ENCODE assay signal across 27 cellular contexts in the genomic region with DNA sequence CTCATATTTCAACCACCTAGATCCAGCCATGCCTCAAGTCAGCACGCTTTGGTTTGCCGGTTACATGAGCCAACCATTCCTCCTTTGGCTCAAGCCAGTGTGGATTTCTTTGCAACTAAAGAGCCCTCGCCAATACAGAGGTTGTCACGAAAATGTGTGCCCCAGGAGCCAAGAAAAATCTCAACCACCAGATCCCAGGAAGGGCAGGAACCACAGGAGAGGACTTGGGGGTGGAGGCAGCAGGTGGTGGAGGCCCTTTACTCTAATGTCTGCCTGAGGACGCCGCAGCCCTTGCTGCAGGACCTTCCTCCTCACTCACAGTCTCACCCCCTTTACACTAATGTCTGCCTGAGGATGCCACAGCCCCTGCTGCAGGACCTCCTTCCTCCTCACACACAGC.
DNase-seq lines count a peak whose midpoint lies in the region; ATAC-seq, FAIRE-seq and TF ChIP-seq lines count a peak whose summit lies in the region.
"Had no signal": no experiment of that assay in that cellular context is flagged by ENCODE, and none has a peak within 500 bp of the region (broad histone marks: within the 10 kb centered on the region; RNA-seq: fewer than 3 reads in every experiment).

No MANE protein-coding gene starts in this region.

- H2BK15ac ChIP-seq in neuronal stem cell (ENCODE audit: low read length), result no peak overlapping the region

- no CpG with 5 or more reads among the region's 6 CpGs for WGBS in neuronal stem cell (ENCODE audit: extremely low coverage in 2 of 2, insufficient read length in 2 of 2, insufficient replicate concordance in 1 of 2), 2 donors
- WGBS in pancreas, 2 donors, result 76 to 83% methylated on average over 6 of the region's 6 CpGs

- no peak for FAIRE-seq in pancreas (lab: Jason Lieb, UNC)
- FAIRE-seq: A204.1, GM12878, GM12892, GM18507 had no signal

- peak overlapping the region; percentile 15 for H2AK5ac ChIP-seq in neuronal stem cell (ENCODE audit: low read depth, low read length)

- no peak overlapping the region for H3K4me2 ChIP-seq in neuronal stem cell (ENCODE audit: insufficient read depth, low read length, poor library complexity, severe bottlenecking)
- H3K4me2 ChIP-seq: BLaER1 had no signal

- H3K18ac ChIP-seq in neuronal stem cell (ENCODE audit: low read length), result no peak overlapping the region

- no peak overlapping the region for H4K91ac ChIP-seq in neuronal stem cell (ENCODE audit: low read depth, low read length, poor library complexity)

- no peak overlapping the region for H3K14ac ChIP-seq in neuronal stem cell (ENCODE audit: low read length)

- H2BK5ac ChIP-seq in neuronal stem cell (ENCODE audit: low read length), result no peak overlapping the region

- no peak for ATAC-seq in RWPE2 (ENCODE audit: low read depth)
- ATAC-seq in SK-N-SH treated with all-trans-retinoic acid at 6 μM for 48 hours, result no peak
- no peak for ATAC-seq in pancreas
- no peak for ATAC-seq in HG03565 (IDR thresholded peaks at IDR 0.05; ENCODE audit: unreplicated experiment)
- ATAC-seq: GM12878 had no signal

- no peaks in the 10 kb centered on the region for H3K79me1 ChIP-seq in neuronal stem cell (ENCODE audit: low read depth, low read length)

- no peak overlapping the region for H4K8ac ChIP-seq in neuronal stem cell (ENCODE audit: low read depth, low read length)

- peak; percentile 47 for DNase-seq in cardiac septum (ENCODE audit: low spot score)
- DNase-seq in right atrium auricular region (ENCODE audit: low spot score), result no peak
- DNase-seq in RWPE2 (ENCODE audit: low spot score), result peak; percentile 49
- no peak for DNase-seq in neuronal stem cell (ENCODE audit: low spot score)
- no peak for DNase-seq in pancreas
- DNase-seq: 8988T; ACHN; BE2C; C1 segment of cervical spinal cord; CD4-positive, alpha-beta memory T cell; CD4-positive, CD25-positive, alpha-beta regulatory T cell; CD8-positive, alpha-beta memory T cell; COR-L47; DMS 273 treated with DMSO at 0.1 percent for 48 hours; DMS153; DMS53; DMS79; DND-41; EL; GDM1 had no signal

- no peak overlapping the region for H3K4ac ChIP-seq in neuronal stem cell (ENCODE audit: low read length)

- no peak overlapping the region for H2BK12ac ChIP-seq in neuronal stem cell (ENCODE audit: low read length)

- H3K9ac ChIP-seq in neuronal stem cell (ENCODE audit: low read depth, low read length, poor library complexity), result no peak overlapping the region
- H3K9ac ChIP-seq: BLaER1 had no signal

- intact Hi-C loops in cardiac septum (cut with DNase I) (no loop called here), pancreas (cut with DNase I) (loop anchor here in 1 of 3 donors (10.0 kb wide), 1 partner anchor 605 kb away; a partner anchor contains a TSS)

- no peak overlapping the region for H3K23ac ChIP-seq in neuronal stem cell (ENCODE audit: low read depth, low read length, poor library complexity)

- H2BK120ac ChIP-seq in neuronal stem cell (ENCODE audit: low read depth, low read length), result no peak overlapping the region

- no peak overlapping the region for H2AFZ ChIP-seq in neuronal stem cell (ENCODE audit: low read length)

- no peak overlapping the region for H3K4me3 ChIP-seq in right atrium auricular region
- no peak overlapping the region for H3K4me3 ChIP-seq in RWPE2 (ENCODE audit: severe bottlenecking)
- H3K4me3 ChIP-seq in neuronal stem cell (ENCODE audit: low read length in 2 of 2), result no peak overlapping the region
- H3K4me3 ChIP-seq in pancreas, result no peak overlapping the region
- H3K4me3 ChIP-seq: BLaER1, GM12878 had no signal

- H3K9me3 ChIP-seq in right atrium auricular region (peaks cover 0 to 8% of the 10 kb centered on the region in 2 donors), RWPE2 (ENCODE audit: severe bottlenecking) (no peaks in the 10 kb centered on the region), neuronal stem cell (replicated peaks in 1 of 2; ENCODE audit: control insufficient read depth in 2 of 2, insufficient read depth in 1 of 2, low read depth in 1 of 2, low read length in 2 of 2) (no peaks in the 10 kb centered on the region), pancreas (no peaks in the 10 kb centered on the region)
- H3K9me3 ChIP-seq: BE2C, BLaER1 had no signal

- H3K4me1 ChIP-seq in right atrium auricular region (peaks cover 0 to 5% of the 10 kb centered on the region in 2 donors), RWPE2 (ENCODE audit: insufficient read depth, poor library complexity, severe bottlenecking) (no peaks in the 10 kb centered on the region), neuronal stem cell (ENCODE audit: control insufficient read depth in 2 of 2, insufficient read depth in 1 of 2, low read depth in 1 of 2, low read length in 2 of 2) (peaks cover 0 to 8% of the 10 kb centered on the region in 2 donors), pancreas (peaks cover 0 to 5% (median 0%) of the 10 kb centered on the region in 3 donors)

- H3K27me3 ChIP-seq in right atrium auricular region, result no peaks in the 10 kb centered on the region
- peaks cover 47% of the 10 kb centered on the region for H3K27me3 ChIP-seq in RWPE2 (ENCODE audit: insufficient read depth, poor library complexity, severe bottlenecking)
- peaks cover 0 to 6% (median 0%) of the 10 kb centered on the region in 3 experiments for H3K27me3 ChIP-seq in neuronal stem cell (ENCODE audit: control insufficient read depth in 3 of 3, insufficient read depth in 3 of 3, low read depth in 1 of 3, low read length in 3 of 3)
- no peaks in the 10 kb centered on the region for H3K27me3 ChIP-seq in pancreas
- H3K27me3 ChIP-seq: BE2C, BLaER1 had no signal

- H3K27ac ChIP-seq in right atrium auricular region, result no peak overlapping the region
- H3K27ac ChIP-seq in RWPE2 (ENCODE audit: poor library complexity, severe bottlenecking), result no peak overlapping the region
- H3K27ac ChIP-seq in neuronal stem cell (replicated peaks; ENCODE audit: low read length), result no peak overlapping the region
- no peak overlapping the region for H3K27ac ChIP-seq in pancreas
- H3K27ac ChIP-seq: BLaER1 had no signal

- H3K36me3 ChIP-seq in right atrium auricular region (no peaks in the 10 kb centered on the region), RWPE2 (ENCODE audit: low read depth) (no peaks in the 10 kb centered on the region), neuronal stem cell (replicated peaks in 1 of 2; ENCODE audit: control insufficient read depth in 2 of 2, insufficient read depth in 2 of 2, low read length in 2 of 2) (no peaks in the 10 kb centered on the region), pancreas (no peaks in the 10 kb centered on the region)
- H3K36me3 ChIP-seq: BE2C, BLaER1 had no signal

- TF ChIP-seq CTCF in right atrium auricular region (IDR thresholded peaks at IDR 0.05) (no peak), RWPE2 (IDR thresholded peaks at IDR 0.05; ENCODE audit: poor library complexity, severe bottlenecking) (no peak), pancreas (IDR thresholded peaks at IDR 0.05) (no peak)

TF ChIP-seq in SK-N-SH treated with all-trans-retinoic acid at 6 μM for 48 hours, 23 proteins besides CTCF, POLR2A, EP300 and RAD21:
- no peak for TF ChIP-seq CSDC2 (CRISPR knock-in tag; IDR thresholded peaks at IDR 0.05)
- no peak for TF ChIP-seq PPARA (CRISPR knock-in tag; IDR thresholded peaks at IDR 0.05; ENCODE audit: borderline replicate concordance)
- TF ChIP-seq OSR1 (CRISPR knock-in tag; IDR thresholded peaks at IDR 0.05), result no peak
- no peak for TF ChIP-seq TCF4 (CRISPR knock-in tag; IDR thresholded peaks at IDR 0.05; ENCODE audit: borderline replicate concordance)
- no peak for TF ChIP-seq ZFP30 (CRISPR knock-in tag; IDR thresholded peaks at IDR 0.05)
- TF ChIP-seq, protein P1, sequence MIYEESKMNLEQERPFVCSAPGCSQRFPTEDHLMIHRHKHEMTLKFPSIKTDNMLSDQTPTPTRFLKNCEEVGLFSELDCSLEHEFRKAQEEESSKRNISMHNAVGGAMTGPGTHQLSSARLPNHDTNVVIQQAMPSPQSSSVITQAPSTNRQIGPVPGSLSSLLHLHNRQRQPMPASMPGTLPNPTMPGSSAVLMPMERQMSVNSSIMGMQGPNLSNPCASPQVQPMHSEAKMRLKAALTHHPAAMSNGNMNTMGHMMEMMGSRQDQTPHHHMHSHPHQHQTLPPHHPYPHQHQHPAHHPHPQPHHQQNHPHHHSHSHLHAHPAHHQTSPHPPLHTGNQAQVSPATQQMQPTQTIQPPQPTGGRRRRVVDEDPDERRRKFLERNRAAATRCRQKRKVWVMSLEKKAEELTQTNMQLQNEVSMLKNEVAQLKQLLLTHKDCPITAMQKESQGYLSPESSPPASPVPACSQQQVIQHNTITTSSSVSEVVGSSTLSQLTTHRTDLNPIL (CRISPR knock-in tag; IDR thresholded peaks at IDR 0.05; ENCODE audit: low read depth), result no peak
- no peak for TF ChIP-seq SNAI2 (CRISPR knock-in tag; IDR thresholded peaks at IDR 0.05)
- TF ChIP-seq ZNF8 (CRISPR knock-in tag; IDR thresholded peaks at IDR 0.05), result no peak
- TF ChIP-seq ESRRG (CRISPR knock-in tag; IDR thresholded peaks at IDR 0.05), result no peak
- TF ChIP-seq, protein P2, sequence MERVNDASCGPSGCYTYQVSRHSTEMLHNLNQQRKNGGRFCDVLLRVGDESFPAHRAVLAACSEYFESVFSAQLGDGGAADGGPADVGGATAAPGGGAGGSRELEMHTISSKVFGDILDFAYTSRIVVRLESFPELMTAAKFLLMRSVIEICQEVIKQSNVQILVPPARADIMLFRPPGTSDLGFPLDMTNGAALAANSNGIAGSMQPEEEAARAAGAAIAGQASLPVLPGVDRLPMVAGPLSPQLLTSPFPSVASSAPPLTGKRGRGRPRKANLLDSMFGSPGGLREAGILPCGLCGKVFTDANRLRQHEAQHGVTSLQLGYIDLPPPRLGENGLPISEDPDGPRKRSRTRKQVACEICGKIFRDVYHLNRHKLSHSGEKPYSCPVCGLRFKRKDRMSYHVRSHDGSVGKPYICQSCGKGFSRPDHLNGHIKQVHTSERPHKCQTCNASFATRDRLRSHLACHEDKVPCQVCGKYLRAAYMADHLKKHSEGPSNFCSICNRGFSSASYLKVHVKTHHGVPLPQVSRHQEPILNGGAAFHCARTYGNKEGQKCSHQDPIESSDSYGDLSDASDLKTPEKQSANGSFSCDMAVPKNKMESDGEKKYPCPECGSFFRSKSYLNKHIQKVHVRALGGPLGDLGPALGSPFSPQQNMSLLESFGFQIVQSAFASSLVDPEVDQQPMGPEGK (CRISPR knock-in tag; IDR thresholded peaks at IDR 0.05; ENCODE audit: borderline replicate concordance), result no peak

Comparison
In these comparisons a context has a peak if more than half of its experiments do, and no peak if none do; other contexts are left out.
1. DNase-seq: peak in cardiac septum (single experiment) and RWPE2 (single experiment); none in right atrium auricular region (single experiment), neuronal stem cell (single experiment) and pancreas (0 of 6).